Comparison of ENCODE assay signal across 18 cellular contexts in the genomic region with DNA sequence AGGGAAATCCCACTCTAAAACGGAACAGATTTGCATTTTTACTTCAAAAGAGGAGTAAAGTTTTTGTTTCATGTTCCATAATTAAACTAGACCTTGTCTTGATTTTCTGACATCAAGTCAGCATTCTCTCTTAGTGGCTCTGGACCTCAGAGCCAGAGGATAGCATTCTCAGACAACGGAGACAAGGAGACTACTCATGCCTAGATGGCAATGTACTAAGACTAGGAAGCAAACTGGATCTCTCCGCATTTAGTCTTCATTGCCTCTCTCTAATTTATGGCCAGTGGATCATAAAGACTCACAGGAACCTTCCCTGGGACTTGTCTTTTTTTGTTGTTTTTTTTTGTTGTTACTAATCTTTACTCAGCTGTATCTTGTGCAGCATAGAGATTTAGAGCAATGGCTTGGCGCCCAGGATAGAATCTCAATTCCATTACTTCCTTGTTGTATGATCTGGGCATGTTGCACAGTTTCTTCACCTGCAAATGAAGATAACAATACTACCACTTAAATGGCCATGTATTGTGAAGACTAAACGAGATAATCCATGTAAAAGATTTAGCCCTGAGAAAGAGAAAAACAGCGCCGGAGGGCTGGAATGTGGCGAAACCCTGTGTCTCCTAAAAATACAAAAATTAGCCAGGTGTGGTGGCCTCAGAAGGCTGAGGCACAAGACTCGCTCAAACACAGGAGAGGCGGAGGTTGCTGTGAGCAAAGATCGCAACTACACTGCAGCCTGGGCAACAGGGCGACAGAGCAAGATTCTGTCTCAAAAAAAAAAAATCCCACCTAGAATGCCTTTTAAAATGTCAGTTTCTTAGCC. TPM values are rescaled to one million over a fixed set of nuclear protein-coding genes. Genes with fewer than 3 reads are reported as not detected.
DNase-seq lines count a peak whose midpoint lies in the region; ATAC-seq and TF ChIP-seq lines count a peak whose summit lies in the region.
"Had no signal": no experiment of that assay in that cellular context is flagged by ENCODE, and none has a peak within 500 bp of the region (broad histone marks: within the 10 kb centered on the region; RNA-seq: fewer than 3 reads in every experiment).

No MANE protein-coding gene starts in this region.

- H3K27me3 ChIP-seq in lower lobe of right lung (ENCODE audit: low read depth), result no peaks in the 10 kb centered on the region
- H3K27me3 ChIP-seq: spleen had no signal

- H3K27ac Mint-ChIP-seq in stimulated activated memory B cell treated with anti-CD40 and anti-IgM and Interleukin-4, amounts not matched to agents 10 μg/mL and 1 μg/mL and 100 μg/mL, for 72 hours, result peak overlapping the region; percentile 36
- H3K27ac Mint-ChIP-seq: activated T-helper 2 cell treated with anti-CD3 and anti-CD28 coated beads, Interferon-gamma antibody, Interleukin-2, Interleukin-4, amounts not matched to agents 10 μg/mL and 5 μg/mL and 100 μg/mL, durations not matched to agents 14 hours and 24 hours and 36 hours; mesothelial cell of epicardium had no signal

- peak; percentile 22 for DNase-seq in NCI-H2227 (lab: John Stamatoyannopoulos, UW; ENCODE audit: unreplicated experiment)
- DNase-seq in dermis blood vessel endothelial cell, result peak; percentile 16
- DNase-seq in NCI-H1092 treated with DMSO at 0.1 percent for 48 hours (lab: John Stamatoyannopoulos, UW), result no peak
- DNase-seq in NCI-H187 treated with DMSO at 0.1 percent for 48 hours (lab: John Stamatoyannopoulos, UW), result no peak
- DNase-seq in GDM1 (lab: John Stamatoyannopoulos, UW), result no peak
- DNase-seq in lower lobe of right lung, result no peak
- DNase-seq: activated CD8-positive, alpha-beta memory T cell treated with anti-CD3 and anti-CD28 coated beads for 24 hours; cerebellar nuclear complex; islet precursor cell; MV-4-11; NCI-H2171 treated with DMSO at 0.1 percent for 48 hours; spleen had no signal

- H3K4me1 ChIP-seq in lower lobe of right lung, result peaks cover 12% of the 10 kb centered on the region

- peak overlapping the region; percentile 9 for H3K4me3 Mint-ChIP-seq in stimulated activated memory B cell treated with anti-CD40 and anti-IgM and Interleukin-4, amounts not matched to agents 10 μg/mL and 1 μg/mL and 100 μg/mL, for 72 hours
- H3K4me3 Mint-ChIP-seq: mesothelial cell of epicardium had no signal

- no peaks in the 10 kb centered on the region for H3K36me3 ChIP-seq in lower lobe of right lung
- H3K36me3 ChIP-seq: spleen had no signal

- ATAC-seq in GM21717 (IDR thresholded peaks at IDR 0.05; ENCODE audit: unreplicated experiment) (peak; percentile 27), lower lobe of right lung (no peak)
- no peak for ATAC-seq in stimulated activated memory B cell treated with anti-CD40 and anti-IgM and Interleukin-4, amounts not matched to agents 10 μg/mL and 1 μg/mL and 100 μg/mL, for 72 hours

- TF ChIP-seq CTCF in lower lobe of right lung (IDR thresholded peaks at IDR 0.05), result no peak

- H3K36me3 Mint-ChIP-seq in stimulated activated memory B cell treated with anti-CD40 and anti-IgM and Interleukin-4, amounts not matched to agents 10 μg/mL and 1 μg/mL and 100 μg/mL, for 72 hours, result no peaks in the 10 kb centered on the region
- H3K36me3 Mint-ChIP-seq: CD14-positive monocyte, mesothelial cell of epicardium had no signal

- H3K4me1 Mint-ChIP-seq in stimulated activated memory B cell treated with anti-CD40 and anti-IgM and Interleukin-4, amounts not matched to agents 10 μg/mL and 1 μg/mL and 100 μg/mL, for 72 hours, result peaks cover 14% of the 10 kb centered on the region

- H3K27ac ChIP-seq in lower lobe of right lung, result no peak overlapping the region
- H3K27ac ChIP-seq: spleen, VCaP had no signal

- no peaks in the 10 kb centered on the region for H3K9me3 ChIP-seq in lower lobe of right lung
- H3K9me3 ChIP-seq: spleen had no signal

- no peaks in the 10 kb centered on the region for H3K27me3 Mint-ChIP-seq in stimulated activated memory B cell treated with anti-CD40 and anti-IgM and Interleukin-4, amounts not matched to agents 10 μg/mL and 1 μg/mL and 100 μg/mL, for 72 hours

- intact Hi-C loops in lower lobe of right lung (cut with DNase I), result no loop called here

- no peaks in the 10 kb centered on the region for H3K9me3 Mint-ChIP-seq in stimulated activated memory B cell treated with anti-CD40 and anti-IgM and Interleukin-4, amounts not matched to agents 10 μg/mL and 1 μg/mL and 100 μg/mL, for 72 hours
- H3K9me3 Mint-ChIP-seq: activated T-helper 2 cell treated with anti-CD3 and anti-CD28 coated beads, Interferon-gamma antibody, Interleukin-2, Interleukin-4, amounts not matched to agents 10 μg/mL and 5 μg/mL and 100 μg/mL, durations not matched to agents 14 hours and 24 hours and 36 hours; CD14-positive monocyte; mesothelial cell of epicardium had no signal

- no peak overlapping the region for H3K4me3 ChIP-seq in lower lobe of right lung
- H3K4me3 ChIP-seq: spleen had no signal

RNA-seq across cellular contexts. Expression of gene GEMIN2, which starts 4.0 kb away (rescaled TPM):
- 35.2 and 39.0 TPM in 2 replicates for total RNA-seq in dermis blood vessel endothelial cell
- total RNA-seq in lower lobe of right lung, result 8.4 TPM

RNA-seq across cellular contexts. Expression of gene SEC23A, which starts 7.1 kb away (rescaled TPM):
- total RNA-seq in dermis blood vessel endothelial cell (366 and 370 TPM in 2 replicates), lower lobe of right lung (56.7 TPM)

Comparison
In these comparisons a context has a peak if more than half of its experiments do, and no peak if none do; other contexts are left out.
1. DNase-seq: peak in NCI-H2227 (single experiment) and dermis blood vessel endothelial cell (single experiment); none in NCI-H1092 treated with DMSO at 0.1 percent for 48 hours (single experiment), NCI-H187 treated with DMSO at 0.1 percent for 48 hours (single experiment), GDM1 (single experiment) and lower lobe of right lung (single experiment).